20 cellular contexts compared by ENCODE assay signal in the genomic region with DNA sequence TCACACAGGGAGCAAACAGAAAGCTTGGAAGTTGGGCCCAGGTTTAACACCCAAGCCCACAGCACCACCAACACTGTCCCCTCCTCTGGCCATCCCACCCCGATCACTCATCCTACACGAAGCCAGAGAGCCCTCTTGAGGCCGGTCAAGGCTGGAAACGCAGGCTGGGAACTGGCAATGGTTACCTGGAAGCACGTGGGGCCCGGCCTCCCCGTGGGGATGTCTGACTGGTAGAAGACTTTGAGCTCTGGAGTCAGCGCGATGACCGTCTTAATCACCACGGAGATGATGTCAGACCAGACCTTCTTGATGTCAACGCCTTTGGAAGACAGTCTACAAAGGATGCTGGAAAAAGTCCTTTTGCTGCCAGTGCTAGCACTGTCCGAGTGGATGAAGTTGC.
DNase-seq lines count a peak whose midpoint lies in the region; ATAC-seq, FAIRE-seq and TF ChIP-seq lines count a peak whose summit lies in the region.
"Had no signal": no experiment of that assay in that cellular context is flagged by ENCODE, and none has a peak within 500 bp of the region (broad histone marks: within the 10 kb centered on the region; RNA-seq: fewer than 3 reads in every experiment).

No MANE protein-coding gene starts in this region.

- H3K4me1 Mint-ChIP-seq in brain: peaks cover 10% of the 10 kb centered on the region
- H3K4me1 Mint-ChIP-seq: immature natural killer cell; stimulated activated naive CD8-positive, alpha-beta T cell treated with anti-CD3 and anti-CD28 coated beads, Interleukin-15, amount 100 ng/mL, for 72 hours had no signal

- TF ChIP-seq CTCF in brain (conservative IDR thresholded peaks at IDR 0.05): peak; percentile 31 to 65
- TF ChIP-seq CTCF in RWPE1 (conservative IDR thresholded peaks at IDR 0.05; ENCODE audit: low read depth): no peak; the same call in 1 of the 2 replicates

- FAIRE-seq in HTR-8/SVneo (lab: Jason Lieb, UNC): no peak
- FAIRE-seq: RCC 7860 had no signal

- H3K27me3 Mint-ChIP-seq in brain: peaks cover 3% of the 10 kb centered on the region
- H3K27me3 Mint-ChIP-seq: stimulated activated naive CD8-positive, alpha-beta T cell treated with anti-CD3 and anti-CD28 coated beads, Interleukin-15, amount 100 ng/mL, for 72 hours had no signal

- H3K27ac ChIP-seq in RWPE1: no peak overlapping the region
- H3K27ac ChIP-seq: epithelial cell of prostate, GM23248, neutrophil had no signal

- POLR2A ChIA-PET in RWPE1 (lab: Yijun Ruan, JAX; ENCODE audit: low non-redundant PET): no interaction called here

- H3K9me3 Mint-ChIP-seq in brain: no peaks in the 10 kb centered on the region
- H3K9me3 Mint-ChIP-seq: immature natural killer cell; stimulated activated naive CD8-positive, alpha-beta T cell treated with anti-CD3 and anti-CD28 coated beads, Interleukin-15, amount 100 ng/mL, for 72 hours had no signal

- H3K4me3 Mint-ChIP-seq in brain: no peak overlapping the region
- H3K4me3 Mint-ChIP-seq: immature natural killer cell; stimulated activated naive CD8-positive, alpha-beta T cell treated with anti-CD3 and anti-CD28 coated beads, Interleukin-15, amount 100 ng/mL, for 72 hours had no signal

- intact Hi-C loops in left ventricle myocardium superior (cut with micrococcal nuclease): no loop called here
- intact Hi-C loops in Right ventricle myocardium superior (cut with DNase I): no loop called here

- H3K27ac Mint-ChIP-seq in brain: no peak overlapping the region
- H3K27ac Mint-ChIP-seq: stimulated activated naive CD8-positive, alpha-beta T cell treated with anti-CD3 and anti-CD28 coated beads, Interleukin-15, amount 100 ng/mL, for 72 hours had no signal

- ATAC-seq in left ventricle myocardium superior (no peak), Right ventricle myocardium superior (ENCODE audit: poor library complexity) (no peak), GM19328 (IDR thresholded peaks at IDR 0.05; ENCODE audit: unreplicated experiment) (no peak)
- ATAC-seq: stimulated activated naive CD8-positive, alpha-beta T cell treated with anti-CD3 and anti-CD28 coated beads, Interleukin-15, amount 100 ng/mL, for 72 hours had no signal

- H3K36me3 Mint-ChIP-seq in brain: no peaks in the 10 kb centered on the region

- DNase-seq in left ventricle myocardium superior (peak; percentile 42), Right ventricle myocardium superior (no peak), islet precursor cell (peak; percentile 83), RWPE1 (ENCODE audit: low spot score) (no peak), anterior cingulate cortex (lab: John Stamatoyannopoulos, UW) (no peak), HTR-8/SVneo (ENCODE audit: insufficient read length, low spot score) (no peak)
- DNase-seq: AML-193; amniotic stem cell; GF-D8; GM23248; immature natural killer cell; KG1; NCI-H2081 treated with DMSO at 0.1 percent for 48 hours; stimulated activated CD4-positive, alpha-beta T cell treated with anti-CD3 and anti-CD28 coated beads, Interleukin-2, amount 100 ng/mL, for 48 hours; stimulated activated naive CD8-positive, alpha-beta T cell treated with anti-CD3 and anti-CD28 coated beads, Interleukin-15, amount 100 ng/mL, for 72 hours had no signal

- CTCF ChIA-PET in RWPE1 (lab: Yijun Ruan, JAX): interaction anchor here (0.6 to 1.1 kb wide), 4 partner anchors 15 to 443 kb away, joined by 3 to 6 read pairs (median 3); no protein-coding TSS in a partner anchor

Comparison
In these comparisons a context has a peak if more than half of its experiments do, and no peak if none do; other contexts are left out.
1. DNase-seq: peak in left ventricle myocardium superior (single experiment) and islet precursor cell (single experiment); none in Right ventricle myocardium superior (single experiment), RWPE1 (single experiment), anterior cingulate cortex (0 of 58) and HTR-8/SVneo (single experiment).